ENCODE assay signal across 8 cellular contexts in genomic region chr1:41811051-41811795, GRCh38.
DNase-seq lines count a peak whose midpoint lies in the region; ATAC-seq lines count a peak whose summit lies in the region.

No MANE protein-coding gene starts in this region.

- peak overlapping the region; percentile 51 for H3K4me3 Mint-ChIP-seq in activated naive CD8-positive, alpha-beta T cell

- peaks cover 59% of the 10 kb centered on the region for H3K4me1 Mint-ChIP-seq in activated naive CD8-positive, alpha-beta T cell (ENCODE audit: low read depth)

- peak; percentile 37 for DNase-seq in SKM-1 treated with dmso at 0.1 percent for 144 hours (lab: John Stamatoyannopoulos, UW; ENCODE audit: unreplicated experiment)
- DNase-seq in stimulated activated CD4-positive, alpha-beta T cell treated with anti-CD3 and anti-CD28 coated beads, TNF-alpha, amount 100 ng/mL, for 4 hours (ENCODE audit: low read depth in 3 of 3), result peak in 2 of 3 experiments; percentile 40 to 45
- DNase-seq in NCI-H345 (lab: John Stamatoyannopoulos, UW), result no peak
- DNase-seq in superior temporal gyrus (ENCODE audit: extremely low spot score), result no peak
- no peak for DNase-seq in Ammon's horn (ENCODE audit: low spot score)

- no peaks in the 10 kb centered on the region for H3K9me3 Mint-ChIP-seq in activated naive CD8-positive, alpha-beta T cell (ENCODE audit: low read depth)

- no peaks in the 10 kb centered on the region for H3K27me3 Mint-ChIP-seq in activated naive CD8-positive, alpha-beta T cell

- peaks cover 3% of the 10 kb centered on the region for H3K36me3 Mint-ChIP-seq in activated naive CD8-positive, alpha-beta T cell

- ATAC-seq in GM18498 (IDR thresholded peaks at IDR 0.05; ENCODE audit: unreplicated experiment), result peak; percentile 39
- no peak for ATAC-seq in HG02623 (IDR thresholded peaks at IDR 0.05; ENCODE audit: unreplicated experiment)

- H3K27ac Mint-ChIP-seq in activated naive CD8-positive, alpha-beta T cell, result peak overlapping the region; percentile 52

Comparison
In these comparisons a context has a peak if more than half of its experiments do, and no peak if none do; other contexts are left out.
1. DNase-seq: peak in SKM-1 treated with dmso at 0.1 percent for 144 hours (single experiment) and stimulated activated CD4-positive, alpha-beta T cell treated with anti-CD3 and anti-CD28 coated beads, TNF-alpha, amount 100 ng/mL, for 4 hours (2 of 3); none in NCI-H345 (single experiment), superior temporal gyrus (single experiment) and Ammon's horn (single experiment).